8 cellular contexts compared by ENCODE assay signal in genomic region chr2:220687231-220687843, GRCh38.
DNase-seq lines count a peak whose midpoint lies in the region; ATAC-seq and TF ChIP-seq lines count a peak whose summit lies in the region.

No MANE protein-coding gene starts in this region.

- H3K27ac ChIP-seq in HL-60 (replicated peaks) (no peak overlapping the region), SK-N-SH (ENCODE audit: low read depth in 2 of 2, low read length in 1 of 2) (no peak overlapping the region), heart left ventricle (no peak overlapping the region), psoas muscle (no peak overlapping the region), aorta (ENCODE audit: low read depth in 1 of 2, low read length in 2 of 2) (no peak overlapping the region)

- H3K4me1 ChIP-seq in SK-N-SH (ENCODE audit: control insufficient read depth in 1 of 2, insufficient read depth in 2 of 2, low read depth in 1 of 2, low read length in 1 of 2) (no peaks in the 10 kb centered on the region), heart left ventricle (no peaks in the 10 kb centered on the region), psoas muscle (no peaks in the 10 kb centered on the region), aorta (ENCODE audit: control insufficient read depth in 1 of 2, insufficient read depth in 2 of 2, low read length in 2 of 2) (no peaks in the 10 kb centered on the region)

- TF ChIP-seq EP300 in SK-N-SH (IDR thresholded peaks at IDR 0.05; ENCODE audit: borderline replicate concordance in 1 of 2, low read depth in 1 of 2, low read length in 1 of 2), result no peak

- peak; percentile 77 for TF ChIP-seq RAD21 in SK-N-SH (IDR thresholded peaks at IDR 0.05; ENCODE audit: low read length)

- H3K4me3 ChIP-seq in HL-60 (replicated peaks; ENCODE audit: insufficient read depth, low read length) (no peak overlapping the region), SK-N-SH (ENCODE audit: low read depth in 2 of 2, low read length in 1 of 2) (peak overlapping the region in 1 of 2 experiments; percentile 46; a peak in 1 of 4 replicates), heart left ventricle (no peak overlapping the region), psoas muscle (no peak overlapping the region), aorta (ENCODE audit: low read length in 2 of 2) (no peak overlapping the region)

- no peak overlapping the region for H2AFZ ChIP-seq in SK-N-SH (ENCODE audit: low read depth)

- no peaks in the 10 kb centered on the region for H3K9me2 ChIP-seq in SK-N-SH

- H3K36me3 ChIP-seq in SK-N-SH (replicated peaks in 1 of 2; ENCODE audit: control insufficient read depth in 1 of 2, insufficient read depth in 2 of 2, low read length in 1 of 2) (no peaks in the 10 kb centered on the region), heart left ventricle (no peaks in the 10 kb centered on the region), psoas muscle (ENCODE audit: insufficient read depth in 1 of 2, low read depth in 1 of 2) (no peaks in the 10 kb centered on the region), aorta (ENCODE audit: control insufficient read depth in 1 of 2, insufficient read depth in 2 of 2, low read length in 1 of 2) (no peaks in the 10 kb centered on the region)

- H3K9ac ChIP-seq in SK-N-SH, result no peak overlapping the region

- TF ChIP-seq CTCF in GM20000 (IDR thresholded peaks at IDR 0.05; ENCODE audit: extremely low read depth, missing control alignments), result peak; percentile 72
- peak; percentile 37 for TF ChIP-seq CTCF in HL-60 (IDR thresholded peaks at IDR 0.05; ENCODE audit: insufficient read depth, low read length)
- TF ChIP-seq CTCF in SK-N-SH (IDR thresholded peaks at IDR 0.05), result peak; percentile 84
- TF ChIP-seq CTCF in heart left ventricle (IDR thresholded peaks at IDR 0.05), result peak; percentile 86 to 93 (median 88)
- peak; percentile 88 for TF ChIP-seq CTCF in psoas muscle (IDR thresholded peaks at IDR 0.05)

- intact Hi-C loops in heart left ventricle (cut with DNase I), result loop anchor here in 9 of 10 donors (1.0 to 10.0 kb wide), 12 partner anchors 267 to 1280 kb away; partner anchors contain the start of gene EPHA4 (in 7 of the 9)
- intact Hi-C loops in psoas muscle (cut with DNase I), result loop anchor here (1.0 to 10.0 kb wide), 5 partner anchors 197 to 1280 kb away; partner anchors contain the start of gene EPHA4 (in 1 of the 2)
- intact Hi-C loops in aorta (cut with DNase I), result loop anchor here (1.0 to 10.0 kb wide), 3 partner anchors 885 to 1277 kb away; partner anchors contain the start of gene EPHA4 (in 1 of the 2)

- H3K9me3 ChIP-seq in SK-N-SH, result no peaks in the 10 kb centered on the region
- no peaks in the 10 kb centered on the region for H3K9me3 ChIP-seq in heart left ventricle
- no peaks in the 10 kb centered on the region for H3K9me3 ChIP-seq in psoas muscle
- H3K9me3 ChIP-seq in aorta (ENCODE audit: control insufficient read depth, low read length), result no peaks in the 10 kb centered on the region

- H4K20me1 ChIP-seq in SK-N-SH (ENCODE audit: insufficient read depth), result no peaks in the 10 kb centered on the region

- H3F3A ChIP-seq in SK-N-SH (replicated peaks; ENCODE audit: insufficient read depth), result no peaks in the 10 kb centered on the region

- peak; percentile 67 for DNase-seq in D341Med (ENCODE audit: low spot score)
- peak; percentile 45 for DNase-seq in GM20000 (ENCODE audit: low spot score)
- peak; percentile 12 to 27 for DNase-seq in HL-60 (ENCODE audit: low read depth in 1 of 2, low spot score in 1 of 2)
- peak; percentile 52 for DNase-seq in SK-N-SH
- DNase-seq in activated naive CD8-positive, alpha-beta T cell treated with anti-CD3 and anti-CD28 coated beads, Interleukin-2, amount 50 U/mL, for 16 hours (ENCODE audit: low read depth, low spot score), result peak; percentile 6
- peak; percentile 53 to 70 (median 65) for DNase-seq in heart left ventricle
- peak; percentile 64 to 73 for DNase-seq in psoas muscle
- peak; percentile 78 to 84 for DNase-seq in aorta

- no peak for TF ChIP-seq POLR2A in heart left ventricle (IDR thresholded peaks at IDR 0.05)

- peak; percentile 75 to 89 (median 82) for ATAC-seq in heart left ventricle
- peak; percentile 81 to 97 (median 85) for ATAC-seq in psoas muscle
- peak; percentile 86 for ATAC-seq in aorta (ENCODE audit: low FRiP score)

- POLR2A ChIA-PET in SK-N-SH (lab: Yijun Ruan, JAX), result no interaction called here

- WGBS in SK-N-SH (ENCODE audit: low lambda C conversion rate), result 17% methylated on average over 15 of the region's 15 CpGs
- 46 to 50% (median 49%) methylated on average over 15 of the region's 15 CpGs for WGBS in heart left ventricle, 4 donors
- WGBS in psoas muscle, 3 donors, result 46 to 55% (median 47%) methylated on average over 15 of the region's 15 CpGs
- 51 to 53% methylated on average over 15 of the region's 15 CpGs for WGBS in aorta, 2 donors

- no peaks in the 10 kb centered on the region for H3K27me3 ChIP-seq in HL-60 (ENCODE audit: insufficient read depth, poor library complexity, severe bottlenecking)
- no peaks in the 10 kb centered on the region for H3K27me3 ChIP-seq in SK-N-SH (ENCODE audit: insufficient read depth)
- H3K27me3 ChIP-seq in heart left ventricle, result no peaks in the 10 kb centered on the region
- H3K27me3 ChIP-seq in psoas muscle (ENCODE audit: insufficient read depth in 3 of 3, low read length in 2 of 3), result no peaks in the 10 kb centered on the region
- H3K27me3 ChIP-seq in aorta (ENCODE audit: control insufficient read depth in 1 of 2, insufficient read depth in 2 of 2, low read length in 1 of 2), result no peaks in the 10 kb centered on the region

- no peak overlapping the region for H3K4me2 ChIP-seq in SK-N-SH

- CTCF ChIA-PET in SK-N-SH (lab: Yijun Ruan, JAX), result interaction anchor here (0.7 to 2.5 kb wide), 6 partner anchors 8 to 893 kb away, joined by 3 to 25 read pairs (median 3); no protein-coding TSS in a partner anchor

- H3K79me2 ChIP-seq in SK-N-SH (ENCODE audit: insufficient read depth), result no peaks in the 10 kb centered on the region

TF ChIP-seq in SK-N-SH, 30 proteins besides CTCF, POLR2A, EP300 and RAD21:
- TF ChIP-seq SMC3 (IDR thresholded peaks at IDR 0.05; ENCODE audit: low read depth, low read length) (peak; percentile 77), CHD2 (IDR thresholded peaks at IDR 0.05; ENCODE audit: low read length, partially characterized antibody) (no peak)

Comparison
In these comparisons a context has a peak if more than half of its experiments do, and no peak if none do; other contexts are left out.
1. DNase-seq: peak in every context shown above with its lines; median percentile 81 in aorta; 68 in psoas muscle; 67 in D341Med; 65 in heart left ventricle; 52 in SK-N-SH; 45 in GM20000; 20 in HL-60; 6 in activated naive CD8-positive, alpha-beta T cell treated with anti-CD3 and anti-CD28 coated beads, Interleukin-2, amount 50 U/mL, for 16 hours.
2. CTCF ChIP-seq: peak in every context shown above with its lines; median percentile 88 in heart left ventricle; 88 in psoas muscle; 84 in SK-N-SH; 72 in GM20000; 37 in HL-60.